10 cellular contexts compared by ENCODE assay signal in genomic region chr6:38239719-38240451, GRCh38.
DNase-seq lines count a peak whose midpoint lies in the region; ATAC-seq and TF ChIP-seq lines count a peak whose summit lies in the region.
"Had no signal": no experiment of that assay in that cellular context is flagged by ENCODE, and none has a peak within 500 bp of the region (broad histone marks: within the 10 kb centered on the region; RNA-seq: fewer than 3 reads in every experiment).

No MANE protein-coding gene starts in this region.

- no peak for TF ChIP-seq CTCF in fibroblast of mammary gland (conservative IDR thresholded peaks at IDR 0.05; ENCODE audit: control insufficient read depth, insufficient read depth, low read depth, low read length)

- H3K4me3 ChIP-seq in fibroblast of mammary gland (ENCODE audit: control insufficient read depth, low read depth, low read length), result no peak overlapping the region
- H3K4me3 ChIP-seq: skin epidermis had no signal

- ATAC-seq in GM19035 (IDR thresholded peaks at IDR 0.05; ENCODE audit: unreplicated experiment), result no peak
- ATAC-seq in GM19463 (IDR thresholded peaks at IDR 0.05; ENCODE audit: unreplicated experiment), result no peak

- DNase-seq in CD1c-positive myeloid dendritic cell (ENCODE audit: extremely low spot score) (peak; percentile 1), HCEC 1CT (peak; percentile 78), RKO (ENCODE audit: low spot score) (peak; percentile 6), fibroblast of mammary gland (ENCODE audit: low read depth) (peak; percentile 69), iPS-NIHi7 (ENCODE audit: extremely low spot score) (no peak), NCI-H1694 treated with DMSO at 0.1 percent for 48 hours (lab: John Stamatoyannopoulos, UW) (no peak)
- DNase-seq: activated T-cell treated with anti-CD3 and anti-CD28 coated beads, Interleukin-2, amount 50 U/mL, for 24 hours had no signal

Comparison
In these comparisons a context has a peak if more than half of its experiments do, and no peak if none do; other contexts are left out.
1. DNase-seq: peak in CD1c-positive myeloid dendritic cell (single experiment), HCEC 1CT (single experiment), RKO (single experiment) and fibroblast of mammary gland (single experiment); none in iPS-NIHi7 (single experiment) and NCI-H1694 treated with DMSO at 0.1 percent for 48 hours (single experiment).